1 cellular context compared by ENCODE assay signal in genomic region chr1:153749408-153750005, GRCh38.
TF ChIP-seq lines count a peak whose summit lies in the region.

No MANE protein-coding gene starts in this region.

TF ChIP-seq in K562, 482 proteins besides CTCF, POLR2A, EP300 and RAD21 (continued from another document):
- no peak for TF ChIP-seq TSHZ1 (CRISPR knock-in tag; IDR thresholded peaks at IDR 0.05)
- TF ChIP-seq PATZ1 (CRISPR knock-in tag; IDR thresholded peaks at IDR 0.05; ENCODE audit: borderline replicate concordance) = no peak
- no peak for TF ChIP-seq ZNF263 (CRISPR knock-in tag; IDR thresholded peaks at IDR 0.05; ENCODE audit: borderline replicate concordance)
- no peak for TF ChIP-seq ATF7 (IDR thresholded peaks at IDR 0.05)
- TF ChIP-seq ZNF766 (CRISPR knock-in tag; conservative IDR thresholded peaks at IDR 0.05) = no peak
- TF ChIP-seq, protein P1, sequence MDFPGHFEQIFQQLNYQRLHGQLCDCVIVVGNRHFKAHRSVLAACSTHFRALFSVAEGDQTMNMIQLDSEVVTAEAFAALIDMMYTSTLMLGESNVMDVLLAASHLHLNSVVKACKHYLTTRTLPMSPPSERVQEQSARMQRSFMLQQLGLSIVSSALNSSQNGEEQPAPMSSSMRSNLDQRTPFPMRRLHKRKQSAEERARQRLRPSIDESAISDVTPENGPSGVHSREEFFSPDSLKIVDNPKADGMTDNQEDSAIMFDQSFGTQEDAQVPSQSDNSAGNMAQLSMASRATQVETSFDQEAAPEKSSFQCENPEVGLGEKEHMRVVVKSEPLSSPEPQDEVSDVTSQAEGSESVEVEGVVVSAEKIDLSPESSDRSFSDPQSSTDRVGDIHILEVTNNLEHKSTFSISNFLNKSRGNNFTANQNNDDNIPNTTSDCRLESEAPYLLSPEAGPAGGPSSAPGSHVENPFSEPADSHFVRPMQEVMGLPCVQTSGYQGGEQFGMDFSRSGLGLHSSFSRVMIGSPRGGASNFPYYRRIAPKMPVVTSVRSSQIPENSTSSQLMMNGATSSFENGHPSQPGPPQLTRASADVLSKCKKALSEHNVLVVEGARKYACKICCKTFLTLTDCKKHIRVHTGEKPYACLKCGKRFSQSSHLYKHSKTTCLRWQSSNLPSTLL (IDR thresholded peaks at IDR 0.05) = no peak
- TF ChIP-seq CREB3 (tag; conservative IDR thresholded peaks at IDR 0.05; ENCODE audit: low read depth) = no peak
- no peak for TF ChIP-seq SETDB1 (IDR thresholded peaks at IDR 0.05; ENCODE audit: low read length)
- TF ChIP-seq ZBTB12 (CRISPR knock-in tag; IDR thresholded peaks at IDR 0.05) = no peak
- 0 out of 4 replicates have a peak, but pooled peaks of 1 of the 2 experiments have one; percentile 14 for TF ChIP-seq NRF1 (conservative IDR thresholded peaks at IDR 0.05 in 1 of 2, IDR thresholded peaks at IDR 0.05 in 1 of 2)
- TF ChIP-seq KLF16 (IDR thresholded peaks at IDR 0.05) = peak; percentile 43; the same call in 1 of the 2 replicates
- peak; percentile 27; the same call in 1 of the 2 replicates for TF ChIP-seq MYC (IDR thresholded peaks at IDR 0.05; ENCODE audit: low read depth, low read length)
- no peak for TF ChIP-seq MYC (CRISPR knock-in tag; IDR thresholded peaks at IDR 0.05; ENCODE audit: borderline replicate concordance, low read depth)
- TF ChIP-seq TEAD2 (tag; IDR thresholded peaks at IDR 0.05) = no peak
- TF ChIP-seq HSF4 (CRISPR knock-in tag; IDR thresholded peaks at IDR 0.05; ENCODE audit: borderline replicate concordance) = no peak
- TF ChIP-seq SOX6 (IDR thresholded peaks at IDR 0.05) = peak; percentile 42; the same call in 1 of the 2 replicates
- TF ChIP-seq RCOR1 (IDR thresholded peaks at IDR 0.05; ENCODE audit: borderline replicate concordance in 1 of 2, low read depth in 2 of 2, low read length in 2 of 2) = peak in 1 of 2 experiments; percentile 30; a peak in 1 of 4 replicates
- TF ChIP-seq CC2D1A (IDR thresholded peaks at IDR 0.05) = peak; percentile 11; the same call in 1 of the 2 replicates
- TF ChIP-seq TARDBP (IDR thresholded peaks at IDR 0.05) = 0 out of 2 replicates have a peak, but pooled peaks have one; percentile 57
- TF ChIP-seq TFAP4 (CRISPR knock-in tag; IDR thresholded peaks at IDR 0.05; ENCODE audit: borderline replicate concordance) = peak; percentile 45; the same call in 1 of the 2 replicates
- peak; percentile 81 for TF ChIP-seq DEAF1 (CRISPR knock-in tag; IDR thresholded peaks at IDR 0.05)
- TF ChIP-seq CTBP1 (IDR thresholded peaks at IDR 0.05; ENCODE audit: borderline replicate concordance) = peak; percentile 30; the same call in 1 of the 2 replicates
- TF ChIP-seq SAFB2 (IDR thresholded peaks at IDR 0.05; ENCODE audit: borderline replicate concordance, low read depth, low read length, severe bottlenecking) = no peak
- TF ChIP-seq ZNF253 (CRISPR knock-in tag; conservative IDR thresholded peaks at IDR 0.05) = no peak
- TF ChIP-seq RBM22 (IDR thresholded peaks at IDR 0.05; ENCODE audit: low read depth, low read length, poor library complexity, severe bottlenecking) = no peak
- TF ChIP-seq SMARCC2 (IDR thresholded peaks at IDR 0.05; ENCODE audit: low read depth) = no peak
- TF ChIP-seq ADNP (tag; IDR thresholded peaks at IDR 0.05) = no peak
- peak; percentile 47; the same call in 1 of the 2 replicates for TF ChIP-seq SPI1 (IDR thresholded peaks at IDR 0.05; ENCODE audit: borderline replicate concordance, low read depth, low read length)
- peak; percentile 23; the same call in 1 of the 2 replicates for TF ChIP-seq LEF1 (IDR thresholded peaks at IDR 0.05)
- TF ChIP-seq ZKSCAN3 (CRISPR knock-in tag; IDR thresholded peaks at IDR 0.05) = no peak
- no peak for TF ChIP-seq BCL6 (CRISPR knock-in tag; IDR thresholded peaks at IDR 0.05)
- TF ChIP-seq ZNF232 (CRISPR knock-in tag; IDR thresholded peaks at IDR 0.05) = no peak
- peak; percentile 36; the same call in 1 of the 2 replicates for TF ChIP-seq ZNF24 (IDR thresholded peaks at IDR 0.05)
- TF ChIP-seq MYNN (IDR thresholded peaks at IDR 0.05) = peak; percentile 47; the same call in 1 of the 2 replicates
- TF ChIP-seq MYNN (CRISPR knock-in tag; IDR thresholded peaks at IDR 0.05) = no peak
- TF ChIP-seq RBM25 (IDR thresholded peaks at IDR 0.05; ENCODE audit: low read depth, low read length, severe bottlenecking) = no peak
- no peak for TF ChIP-seq GABPA (tag; conservative IDR thresholded peaks at IDR 0.05; ENCODE audit: low read depth)
